Comparison of ENCODE assay signal across 25 cellular contexts in genomic region chr6:39903656-39904055, GRCh38. TPM values are rescaled to one million over a fixed set of nuclear protein-coding genes. Genes with fewer than 3 reads are reported as not detected.
"Had no signal": no experiment of that assay in that cellular context is flagged by ENCODE, and none has a peak within 500 bp of the region (broad histone marks: within the 10 kb centered on the region; RNA-seq: fewer than 3 reads in every experiment).

No MANE protein-coding gene starts in this region.

- H3K36me3 Mint-ChIP-seq: activated CD4-positive, alpha-beta memory T cell treated with anti-CD3 and anti-CD28 coated beads for 36 hours; activated CD8-positive, alpha-beta memory T cell treated with anti-CD3 and anti-CD28 coated beads, Interleukin-2, amount 10 ng/mL, durations not matched to agents 7 days and 5 days; activated naive CD8-positive, alpha-beta T cell had no signal

- H3K27ac Mint-ChIP-seq: activated CD4-positive, alpha-beta memory T cell treated with anti-CD3 and anti-CD28 coated beads for 36 hours; activated CD4-positive, alpha-beta T cell treated with anti-CD3 and anti-CD28 coated beads for 36 hours; activated CD4-positive, alpha-beta T cell treated with anti-CD3 and anti-CD28 coated beads, Interleukin-2, amount 10 ng/mL, durations not matched to agents 24 days and 14 days; activated CD8-positive, alpha-beta memory T cell treated with anti-CD3 and anti-CD28 coated beads, Interleukin-2, amount 10 ng/mL, durations not matched to agents 7 days and 5 days; activated CD8-positive, alpha-beta T cell treated with anti-CD3 and anti-CD28 coated beads, Interleukin-2, amount 10 ng/mL, durations not matched to agents 7 days and 5 days; activated naive CD8-positive, alpha-beta T cell; activated T-helper 1 cell treated with anti-CD3 and anti-CD28 coated beads, Interleukin-12 subunit alpha, Interleukin-12 subunit beta, Interleukin-2, Interleukin-4 antibody, amounts not matched to agents 30 ng/mL and 10 ng/mL and 1 ng/mL, durations not matched to agents 14 hours and 24 hours and 36 hours; activated T-helper 2 cell treated with anti-CD3 and anti-CD28 coated beads, Interferon-gamma antibody, Interleukin-2, Interleukin-4, amounts not matched to agents 10 μg/mL and 5 μg/mL and 100 μg/mL, durations not matched to agents 14 hours and 24 hours and 36 hours had no signal

- DNase-seq: activated CD4-positive, alpha-beta memory T cell treated with anti-CD3 and anti-CD28 coated beads for 36 hours; activated CD4-positive, alpha-beta T cell treated with anti-CD3 and anti-CD28 coated beads for 36 hours; activated CD4-positive, alpha-beta T cell treated with anti-CD3 and anti-CD28 coated beads, Interleukin-2, amount 10 ng/mL, durations not matched to agents 24 days and 14 days; activated CD4-positive, CD25-positive, alpha-beta regulatory T cell; activated CD4-positive, CD25-positive, alpha-beta regulatory T cell treated with anti-CD3 and anti-CD28 coated beads, Interleukin-2, amount 50 U/mL, for 72 hours; activated CD8-positive, alpha-beta memory T cell treated with anti-CD3 and anti-CD28 coated beads, Interleukin-2, amount 10 ng/mL, durations not matched to agents 7 days and 5 days; activated CD8-positive, alpha-beta memory T cell treated with anti-CD3 and anti-CD28 coated beads, Interleukin-2, amount 50 U/mL, for 4 hours; activated CD8-positive, alpha-beta T cell treated with anti-CD3 and anti-CD28 coated beads, Interleukin-2, amount 10 ng/mL, durations not matched to agents 7 days and 5 days; activated gamma-delta T cell treated with Interleukin-2 at 50 U/mL for 16 hours; activated naive CD4-positive, alpha-beta T cell treated with anti-CD3 and anti-CD28 coated beads, Interleukin-2, amount 50 U/mL, for 16 hours; activated naive CD4-positive, alpha-beta T cell treated with Interleukin-2 at 50 U/mL for 16 hours; activated T-cell treated with anti-CD3 and anti-CD28 coated beads, Interleukin-2, amount 50 U/mL, for 1 hour; activated T-cell treated with anti-CD3 and anti-CD28 coated beads, Interleukin-2, amount 50 U/mL, for 48 hours; amniotic stem cell; anterior cingulate cortex; brain microvascular endothelial cell; caudate nucleus; colonic mucosa; effector CD8-positive, alpha-beta T cell; foreskin fibroblast; T-helper 2 cell had no signal

- H3K4me1 Mint-ChIP-seq: activated CD4-positive, alpha-beta T cell treated with anti-CD3 and anti-CD28 coated beads for 36 hours; activated CD4-positive, alpha-beta T cell treated with anti-CD3 and anti-CD28 coated beads, Interleukin-2, amount 10 ng/mL, durations not matched to agents 24 days and 14 days; activated CD8-positive, alpha-beta memory T cell treated with anti-CD3 and anti-CD28 coated beads, Interleukin-2, amount 10 ng/mL, durations not matched to agents 7 days and 5 days had no signal

- H3K9me3 Mint-ChIP-seq: activated CD4-positive, alpha-beta memory T cell treated with anti-CD3 and anti-CD28 coated beads for 36 hours; activated CD4-positive, alpha-beta T cell treated with anti-CD3 and anti-CD28 coated beads, Interleukin-2, amount 10 ng/mL, durations not matched to agents 24 days and 14 days; activated T-helper 1 cell treated with anti-CD3 and anti-CD28 coated beads, Interleukin-12 subunit alpha, Interleukin-12 subunit beta, Interleukin-2, Interleukin-4 antibody, amounts not matched to agents 30 ng/mL and 10 ng/mL and 1 ng/mL, durations not matched to agents 14 hours and 24 hours and 36 hours; activated T-helper 2 cell treated with anti-CD3 and anti-CD28 coated beads, Interferon-gamma antibody, Interleukin-2, Interleukin-4, amounts not matched to agents 10 μg/mL and 5 μg/mL and 100 μg/mL, durations not matched to agents 14 hours and 24 hours and 36 hours had no signal

- H3K4me3 Mint-ChIP-seq: activated CD4-positive, alpha-beta memory T cell treated with anti-CD3 and anti-CD28 coated beads for 36 hours; activated CD4-positive, alpha-beta T cell treated with anti-CD3 and anti-CD28 coated beads for 36 hours; activated CD4-positive, alpha-beta T cell treated with anti-CD3 and anti-CD28 coated beads, Interleukin-2, amount 10 ng/mL, durations not matched to agents 24 days and 14 days; activated CD8-positive, alpha-beta memory T cell treated with anti-CD3 and anti-CD28 coated beads, Interleukin-2, amount 10 ng/mL, durations not matched to agents 7 days and 5 days; activated CD8-positive, alpha-beta T cell treated with anti-CD3 and anti-CD28 coated beads, Interleukin-2, amount 10 ng/mL, durations not matched to agents 7 days and 5 days; activated naive CD8-positive, alpha-beta T cell; activated T-helper 1 cell treated with anti-CD3 and anti-CD28 coated beads, Interleukin-12 subunit alpha, Interleukin-12 subunit beta, Interleukin-2, Interleukin-4 antibody, amounts not matched to agents 30 ng/mL and 10 ng/mL and 1 ng/mL, durations not matched to agents 14 hours and 24 hours and 36 hours had no signal

- ATAC-seq: activated CD4-positive, alpha-beta T cell treated with anti-CD3 and anti-CD28 coated beads for 36 hours; activated CD8-positive, alpha-beta memory T cell treated with anti-CD3 and anti-CD28 coated beads, Interleukin-2, amount 10 ng/mL, durations not matched to agents 7 days and 5 days; activated CD8-positive, alpha-beta T cell treated with anti-CD3 and anti-CD28 coated beads, Interleukin-2, amount 10 ng/mL, durations not matched to agents 7 days and 5 days; esophagus mucosa had no signal

- H3K27me3 Mint-ChIP-seq: activated CD4-positive, alpha-beta memory T cell treated with anti-CD3 and anti-CD28 coated beads for 36 hours; activated CD4-positive, alpha-beta T cell treated with anti-CD3 and anti-CD28 coated beads, Interleukin-2, amount 10 ng/mL, durations not matched to agents 24 days and 14 days; activated CD8-positive, alpha-beta memory T cell treated with anti-CD3 and anti-CD28 coated beads, Interleukin-2, amount 10 ng/mL, durations not matched to agents 7 days and 5 days; activated naive CD8-positive, alpha-beta T cell had no signal

RNA-seq across cellular contexts. Expression of gene MOCS1, which starts 30.6 kb away (rescaled TPM):
- total RNA-seq: activated CD8-positive, alpha-beta T cell treated with anti-CD3 and anti-CD28 coated beads, Interleukin-2, amount 10 ng/mL, durations not matched to agents 7 days and 5 days had no signal
